In the genomic region with DNA sequence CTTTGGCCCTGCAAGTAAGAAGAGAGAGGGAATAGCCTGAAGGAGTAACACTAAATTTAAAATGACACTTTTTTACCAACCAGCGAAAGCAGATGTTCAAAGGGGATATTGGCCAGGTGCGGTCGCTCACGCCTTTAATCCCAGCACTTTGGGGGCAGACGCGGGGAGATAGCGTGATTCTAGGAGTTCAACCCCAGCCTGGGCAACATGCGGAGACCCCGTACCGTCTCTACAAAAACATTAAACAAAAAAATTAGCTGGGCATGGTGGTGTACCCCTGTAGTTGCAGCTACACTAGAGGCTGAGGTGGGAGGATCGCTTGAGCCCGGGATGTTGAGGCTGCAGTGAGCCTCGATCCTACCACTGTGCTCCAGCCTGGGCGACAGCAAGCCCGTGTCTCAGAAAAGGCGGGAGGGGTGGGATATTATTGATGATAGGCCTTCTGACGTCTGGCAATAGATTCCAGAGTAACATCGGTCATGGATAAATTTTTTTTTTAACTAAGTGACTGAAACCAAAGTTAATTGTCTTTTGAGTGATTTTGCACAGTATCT, we compare ENCODE assay signal across 8 cellular contexts. TPM values are rescaled to one million over a fixed set of nuclear protein-coding genes. Genes with fewer than 3 reads are reported as not detected.
A peak's percentile ranks its signal among the peaks of the same experiment; 100 is the strongest.
DNase-seq lines count a peak whose midpoint lies in the region; ATAC-seq, FAIRE-seq and TF ChIP-seq lines count a peak whose summit lies in the region.

No MANE protein-coding gene starts in this region.

- no peak for FAIRE-seq in keratinocyte (lab: Jason Lieb, UNC)
- no peak for FAIRE-seq in urothelium cell line (lab: Jason Lieb, UNC)

- H3K27ac ChIP-seq in WERI-Rb-1 (peak overlapping the region; percentile 93), keratinocyte (ENCODE audit: control insufficient read depth, insufficient read depth, low read length) (peak overlapping the region; percentile 94), thymus (ENCODE audit: low read depth) (peak overlapping the region; percentile 91)

- ATAC-seq in GM21447 (IDR thresholded peaks at IDR 0.05; ENCODE audit: unreplicated experiment), result no peak

- peaks cover 46% of the 10 kb centered on the region for H3K79me2 ChIP-seq in keratinocyte (ENCODE audit: control insufficient read depth, insufficient read depth, low read length)

- H3K27me3 ChIP-seq in WERI-Rb-1 (ENCODE audit: insufficient read depth, low read depth, severe bottlenecking) (no peaks in the 10 kb centered on the region), keratinocyte (ENCODE audit: control insufficient read depth, extremely low read depth, insufficient read depth, low read length) (no peaks in the 10 kb centered on the region), thymus (ENCODE audit: control insufficient read depth, insufficient read depth) (peaks cover 18% of the 10 kb centered on the region)

- no peaks in the 10 kb centered on the region for H3K9me1 ChIP-seq in keratinocyte (ENCODE audit: control insufficient read depth, extremely low read depth, insufficient read depth, low read length)

- peak overlapping the region; percentile 93 for H3K4me3 ChIP-seq in WERI-Rb-1 (ENCODE audit: low read depth, low read length)
- peak overlapping the region; percentile 59 to 90 (median 75) for H3K4me3 ChIP-seq in keratinocyte (ENCODE audit: control insufficient read depth in 2 of 3, extremely low read depth in 1 of 3, insufficient read depth in 2 of 3, low read depth in 1 of 3, low read length in 3 of 3)
- peak overlapping the region; percentile 73 for H3K4me3 ChIP-seq in thymus (ENCODE audit: low read length)

- TF ChIP-seq CTCF in WERI-Rb-1 (IDR thresholded peaks at IDR 0.05; ENCODE audit: low read depth, low read length) (no peak), keratinocyte (optimal IDR thresholded peaks at IDR 0.05 in 1 of 3, IDR thresholded peaks at IDR 0.05 in 1 of 3, conservative IDR thresholded peaks at IDR 0.05 in 1 of 3; ENCODE audit: extremely low read depth in 1 of 3, insufficient read depth in 2 of 3, low read length in 3 of 3) (no peak)

- H3K9me3 ChIP-seq in WERI-Rb-1 (ENCODE audit: severe bottlenecking), result no peaks in the 10 kb centered on the region
- no peaks in the 10 kb centered on the region for H3K9me3 ChIP-seq in keratinocyte (ENCODE audit: control insufficient read depth, low read depth, low read length)
- H3K9me3 ChIP-seq in thymus (ENCODE audit: control insufficient read depth), result no peaks in the 10 kb centered on the region

- DNase-seq in activated CD4-positive, alpha-beta T cell treated with anti-CD3 and anti-CD28 coated beads, Interleukin-2, amount 50 U/mL, for 48 hours, result peak; percentile 10 to 17
- no peak for DNase-seq in activated CD4-positive, alpha-beta T cell treated with anti-CD3 and anti-CD28 coated beads for 4 hours
- DNase-seq in WERI-Rb-1, result no peak
- no peak for DNase-seq in keratinocyte (ENCODE audit: low read depth, low spot score)
- DNase-seq in EL, result no peak
- no peak for DNase-seq in urothelium cell line (ENCODE audit: low spot score)

- H3K4me1 ChIP-seq in keratinocyte (ENCODE audit: control insufficient read depth, extremely low read depth, insufficient read depth, low read length) (peaks cover 22% of the 10 kb centered on the region), thymus (ENCODE audit: control insufficient read depth, insufficient read depth, low read length) (peaks cover 4% of the 10 kb centered on the region)

- peak overlapping the region; percentile 98 for H3K9ac ChIP-seq in keratinocyte (ENCODE audit: control insufficient read depth, extremely low read depth, insufficient read depth, low read length)

- no peaks in the 10 kb centered on the region for H4K20me1 ChIP-seq in keratinocyte (ENCODE audit: control insufficient read depth, extremely low read depth, insufficient read depth, low read length)

- H3K36me3 ChIP-seq in WERI-Rb-1 (peaks cover 29% of the 10 kb centered on the region), keratinocyte (ENCODE audit: control insufficient read depth in 2 of 2, extremely low read depth in 1 of 2, insufficient read depth in 2 of 2, low read length in 2 of 2) (peaks cover 0 to 8% of the 10 kb centered on the region in 2 experiments), thymus (ENCODE audit: control insufficient read depth, insufficient read depth) (no peaks in the 10 kb centered on the region)

- H2AFZ ChIP-seq in keratinocyte (ENCODE audit: control insufficient read depth, low read length), result no peak overlapping the region

- WGBS in thymus, result 47% methylated on average over 18 of the region's 18 CpGs

- H3K4me2 ChIP-seq in keratinocyte (ENCODE audit: control insufficient read depth, extremely low read depth, insufficient read depth, low read depth, low read length), result peak overlapping the region; percentile 87

- dilution Hi-C loops in keratinocyte (cut with MboI; ENCODE audit: extremely low pct_ligation_motif_present, low sequenced_read_pairs), result no loop called here

RNA-seq across cellular contexts. Expression of gene RAB30, which starts 1.1 kb away (rescaled TPM):
- polyA plus RNA-seq in keratinocyte (6.7 to 10.9 TPM (median 9.3 TPM) in 3 replicates), thymus (7.5 TPM)
- 2.9 TPM for polyA plus RNA-seq in keratinocyte (2011; ENCODE audit: low read depth)
- 6.9 and 8.8 TPM in 2 replicates for polyA plus RNA-seq in keratinocyte (2011; cell fraction: cytosol; rRNA removed)
- polyA plus RNA-seq in keratinocyte (2011; cell fraction: nucleus; rRNA removed), result 11.7 and 14.4 TPM in 2 replicates
- 5.5 and 7.2 TPM in 2 replicates for polyA plus RNA-seq in keratinocyte (2012; ENCODE audit: low replicate concordance)
- 12.3 to 15.1 TPM (median 13.2 TPM) in 3 replicates for polyA minus RNA-seq in keratinocyte
- 7.9 TPM for polyA minus RNA-seq in keratinocyte (2011; cell fraction: cytosol; rRNA and poly(A)+ RNA removed)
- 9.5 and 28.9 TPM in 2 replicates for polyA minus RNA-seq in keratinocyte (2011; cell fraction: nucleus; rRNA and poly(A)+ RNA removed)

Comparison
In these comparisons a context has a peak if more than half of its experiments do, and no peak if none do; other contexts are left out.
1. DNase-seq: peak in activated CD4-positive, alpha-beta T cell treated with anti-CD3 and anti-CD28 coated beads, Interleukin-2, amount 50 U/mL, for 48 hours (2 of 2); none in activated CD4-positive, alpha-beta T cell treated with anti-CD3 and anti-CD28 coated beads for 4 hours (0 of 2), WERI-Rb-1 (single experiment), keratinocyte (single experiment), EL (single experiment) and urothelium cell line (single experiment).
2. Peak in every context shown above with its lines, with median percentiles within 50 percentile points of each other: H3K27ac ChIP-seq and H3K4me3 ChIP-seq.